ENCODE assay signal across 27 cellular contexts in genomic region chr4:133776503-133776902, GRCh38.
DNase-seq lines count a peak whose midpoint lies in the region; ATAC-seq, FAIRE-seq and TF ChIP-seq lines count a peak whose summit lies in the region.
"Had no signal": no experiment of that assay in that cellular context is flagged by ENCODE, and none has a peak within 500 bp of the region (broad histone marks: within the 10 kb centered on the region; RNA-seq: fewer than 3 reads in every experiment).

No MANE protein-coding gene starts in this region.

- POLR2A ChIA-PET in K562 (lab: Yijun Ruan, JAX): no interaction called here

- H3K4me2 ChIP-seq in K562 (ENCODE audit: insufficient read depth, low read length): no peak overlapping the region
- H3K4me2 ChIP-seq: A549; BLaER1; BLaER1 treated with 17β-estradiol and CSF1 and Interleukin-3, amounts not matched to agents 10 nM and 100 nM had no signal

- H3K27me3 ChIP-seq in K562 (ENCODE audit: control insufficient read depth in 2 of 2, insufficient read depth in 2 of 2, low read length in 2 of 2): no peaks in the 10 kb centered on the region
- H3K27me3 ChIP-seq: BE2C; BLaER1; BLaER1 treated with 17β-estradiol and CSF1 and Interleukin-3, amounts not matched to agents 10 nM and 100 nM had no signal

- 11% methylated on average over 2 of the region's 2 CpGs for WGBS in K562 (ENCODE audit: insufficient coverage, low coverage, missing lambda C conversion rate)

- H3K36me3 ChIP-seq in K562 (ENCODE audit: control insufficient read depth, insufficient read depth, low read length): no peaks in the 10 kb centered on the region
- H3K36me3 ChIP-seq: BE2C; BLaER1; BLaER1 treated with 17β-estradiol and CSF1 and Interleukin-3, amounts not matched to agents 10 nM and 100 nM had no signal

- ATAC-seq in K562 (no peak), GM18858 (IDR thresholded peaks at IDR 0.05; ENCODE audit: unreplicated experiment) (no peak)
- ATAC-seq: A549; CD8-positive, alpha-beta T cell had no signal

- FAIRE-seq in K562 (lab: Jason Lieb, UNC): no peak
- FAIRE-seq: A549, D721Med had no signal

- no peak overlapping the region for H3K4me3 ChIP-seq in K562
- H3K4me3 ChIP-seq: A549; BLaER1; BLaER1 treated with 17β-estradiol and CSF1 and Interleukin-3, amounts not matched to agents 10 nM and 100 nM had no signal

- TF ChIP-seq RAD21 in K562 (CRISPR knock-in tag; conservative IDR thresholded peaks at IDR 0.05 in 1 of 2, IDR thresholded peaks at IDR 0.05 in 1 of 2): no peak

- in situ Hi-C loops in K562 (cut with MboI): no loop called here

- no peak for DNase-seq in K562 (ENCODE audit: extremely low read depth in 1 of 4, low spot score in 3 of 4)
- DNase-seq: 8988T; ACHN; AML-193; BE2C; C1 segment of cervical spinal cord; Caco-2; Calu3; CD4-positive, alpha-beta memory T cell; CD4-positive, alpha-beta T cell; CD4-positive, CD25-positive, alpha-beta regulatory T cell; CD8-positive, alpha-beta memory T cell; CD8-positive, alpha-beta T cell; COR-L47; DMS 273 treated with DMSO at 0.1 percent for 48 hours; DMS153; DMS53; DMS79; DMS79 treated with DMSO at 0.1 percent for 48 hours; DND-41 had no signal

- H4K20me1 ChIP-seq in K562 (replicated peaks; ENCODE audit: control insufficient read depth, insufficient read depth, low read length): no peaks in the 10 kb centered on the region
- H4K20me1 ChIP-seq: BLaER1; BLaER1 treated with 17β-estradiol and CSF1 and Interleukin-3, amounts not matched to agents 10 nM and 100 nM had no signal

- no peak for TF ChIP-seq POLR2A in K562 (conservative IDR thresholded peaks at IDR 0.05)

- TF ChIP-seq EP300 in K562 (IDR thresholded peaks at IDR 0.05; ENCODE audit: low read length): no peak

- H2AFZ ChIP-seq in K562 (ENCODE audit: low read depth, low read length): no peak overlapping the region

- no TSS peak for BruUV-seq in K562 (replicated peaks; lab: Mats Ljungman, UMichigan)

- H3K79me2 ChIP-seq in K562 (ENCODE audit: control insufficient read depth, insufficient read depth, low read length): no peaks in the 10 kb centered on the region

- CTCF ChIA-PET in K562 (lab: Yijun Ruan, JAX; ENCODE audit: low intra/inter-chr PET ratio): no interaction called here

- no peak for TF ChIP-seq CTCF in K562 (IDR thresholded peaks at IDR 0.05 in 2 of 3, conservative IDR thresholded peaks at IDR 0.05 in 1 of 3; ENCODE audit: insufficient read depth in 2 of 3, low read depth in 1 of 3, low read length in 3 of 3)

- no peaks in the 10 kb centered on the region for H3K4me1 ChIP-seq in K562 (replicated peaks in 1 of 2; ENCODE audit: control insufficient read depth in 2 of 2, insufficient read depth in 2 of 2, low read length in 2 of 2)
- H3K4me1 ChIP-seq: A549; BE2C; BLaER1; BLaER1 treated with 17β-estradiol and CSF1 and Interleukin-3, amounts not matched to agents 10 nM and 100 nM; Caco-2 had no signal

- no peaks in the 10 kb centered on the region for H3K9me1 ChIP-seq in K562 (ENCODE audit: control insufficient read depth, insufficient read depth, low read length)

- H3K27ac ChIP-seq in K562 (ENCODE audit: extremely low read depth, low read depth, low read length): no peak overlapping the region
- H3K27ac ChIP-seq: 22Rv1; A549; BLaER1; BLaER1 treated with 17β-estradiol and CSF1 and Interleukin-3, amounts not matched to agents 10 nM and 100 nM; C4-2B had no signal

- intact Hi-C loops in K562 (cut with micrococcal nuclease): no loop called here

- no peak overlapping the region for H3K9ac ChIP-seq in K562 (ENCODE audit: insufficient read depth in 1 of 2, low read depth in 2 of 2, low read length in 2 of 2)
- H3K9ac ChIP-seq: BLaER1; BLaER1 treated with 17β-estradiol and CSF1 and Interleukin-3, amounts not matched to agents 10 nM and 100 nM had no signal

- no peaks in the 10 kb centered on the region for H3K9me3 ChIP-seq in K562 (replicated peaks; ENCODE audit: control insufficient read depth, insufficient read depth, low read depth, low read length)
- H3K9me3 ChIP-seq: A549, BE2C, Caco-2 had no signal

TF ChIP-seq in K562, 482 proteins besides CTCF, POLR2A, EP300 and RAD21:
- TF ChIP-seq BRCA1 (IDR thresholded peaks at IDR 0.05): no peak
- TF ChIP-seq BRCA1 (CRISPR knock-in tag; IDR thresholded peaks at IDR 0.05): no peak
- no peak for TF ChIP-seq PHB2 (IDR thresholded peaks at IDR 0.05; ENCODE audit: low read depth)
- TF ChIP-seq HDAC8 (tag; IDR thresholded peaks at IDR 0.05): no peak
- no peak for TF ChIP-seq RUNX1 (IDR thresholded peaks at IDR 0.05; ENCODE audit: low read depth)
- TF ChIP-seq, protein P1, sequence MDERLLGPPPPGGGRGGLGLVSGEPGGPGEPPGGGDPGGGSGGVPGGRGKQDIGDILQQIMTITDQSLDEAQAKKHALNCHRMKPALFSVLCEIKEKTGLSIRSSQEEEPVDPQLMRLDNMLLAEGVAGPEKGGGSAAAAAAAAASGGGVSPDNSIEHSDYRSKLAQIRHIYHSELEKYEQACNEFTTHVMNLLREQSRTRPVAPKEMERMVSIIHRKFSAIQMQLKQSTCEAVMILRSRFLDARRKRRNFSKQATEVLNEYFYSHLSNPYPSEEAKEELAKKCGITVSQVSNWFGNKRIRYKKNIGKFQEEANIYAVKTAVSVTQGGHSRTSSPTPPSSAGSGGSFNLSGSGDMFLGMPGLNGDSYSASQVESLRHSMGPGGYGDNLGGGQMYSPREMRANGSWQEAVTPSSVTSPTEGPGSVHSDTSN (CRISPR knock-in tag; IDR thresholded peaks at IDR 0.05; ENCODE audit: low read depth): no peak
- TF ChIP-seq, protein P1 (tag; conservative IDR thresholded peaks at IDR 0.05; ENCODE audit: low read depth): no peak
- TF ChIP-seq ZNF431 (CRISPR knock-in tag; IDR thresholded peaks at IDR 0.05): peak; percentile 92
